16 cellular contexts compared by ENCODE assay signal in genomic region chr4:86946868-86947493, GRCh38. TPM values are rescaled to one million over a fixed set of nuclear protein-coding genes. Genes with fewer than 3 reads are reported as not detected.
DNase-seq lines count a peak whose midpoint lies in the region; ATAC-seq and TF ChIP-seq lines count a peak whose summit lies in the region.
"Had no signal": no experiment of that assay in that cellular context is flagged by ENCODE, and none has a peak within 500 bp of the region (broad histone marks: within the 10 kb centered on the region; RNA-seq: fewer than 3 reads in every experiment).

No MANE protein-coding gene starts in this region.

- H3K27me3 ChIP-seq in right atrium auricular region, result no peaks in the 10 kb centered on the region
- no peaks in the 10 kb centered on the region for H3K27me3 ChIP-seq in HUES6 (ENCODE audit: control insufficient read depth, insufficient read depth, low read length)
- H3K27me3 ChIP-seq in endodermal cell (ENCODE audit: control insufficient read depth, insufficient read depth, low read length, poor library complexity, severe bottlenecking), result no peaks in the 10 kb centered on the region
- no peaks in the 10 kb centered on the region for H3K27me3 ChIP-seq in upper lobe of right lung
- H3K27me3 ChIP-seq: gastrocnemius medialis, SJSA1 had no signal

- ATAC-seq in Right ventricle myocardium superior (ENCODE audit: poor library complexity) (no peak), upper lobe of right lung (no peak)
- ATAC-seq: gastrocnemius medialis had no signal

- H3K27me3 Mint-ChIP-seq in endodermal cell (ENCODE audit: insufficient read depth), result no peaks in the 10 kb centered on the region

- TF ChIP-seq CTCF in right atrium auricular region (IDR thresholded peaks at IDR 0.05) (no peak), endodermal cell (conservative IDR thresholded peaks at IDR 0.05) (no peak), upper lobe of right lung (IDR thresholded peaks at IDR 0.05) (no peak)

- intact Hi-C loops in Right ventricle myocardium superior (cut with DNase I), result no loop called here
- intact Hi-C loops in upper lobe of right lung (cut with DNase I), result no loop called here

- peak overlapping the region; percentile 7 to 26 for H3K27ac ChIP-seq in right atrium auricular region
- H3K27ac ChIP-seq in HUES6 (ENCODE audit: low read depth, low read length), result peak overlapping the region; percentile 90
- peak overlapping the region; percentile 45 for H3K27ac ChIP-seq in endodermal cell (ENCODE audit: low read depth, low read length)
- H3K27ac ChIP-seq in upper lobe of right lung, result peak overlapping the region; percentile 61
- H3K27ac ChIP-seq: SJSA1, thoracic aorta had no signal

- H3K36me3 ChIP-seq in right atrium auricular region (peaks cover 6% of the 10 kb centered on the region), HUES6 (ENCODE audit: control insufficient read depth, insufficient read depth, low read length) (peaks cover 2% of the 10 kb centered on the region; the same call in 1 of the 2 replicates), endodermal cell (ENCODE audit: control insufficient read depth, insufficient read depth, low read length) (peaks cover 17% of the 10 kb centered on the region), upper lobe of right lung (peaks cover 4% of the 10 kb centered on the region)

- H3K9ac ChIP-seq in HUES6 (ENCODE audit: low read length), result peak overlapping the region; percentile 41
- no peak overlapping the region for H3K9ac ChIP-seq in endodermal cell (ENCODE audit: extremely low read depth, low read length, poor library complexity, severe bottlenecking)

- H3K4me3 Mint-ChIP-seq in endodermal cell, result no peak overlapping the region
- H3K4me3 Mint-ChIP-seq: activated naive CD4-positive, alpha-beta T cell treated with anti-CD3 and anti-CD28 coated beads for 36 hours had no signal

- no peak overlapping the region for H3K4me3 ChIP-seq in right atrium auricular region
- peak overlapping the region; percentile 6; the same call in 1 of the 2 replicates for H3K4me3 ChIP-seq in HUES6 (ENCODE audit: low read depth, low read length)
- H3K4me3 ChIP-seq in endodermal cell (ENCODE audit: low read length), result no peak overlapping the region
- H3K4me3 ChIP-seq in upper lobe of right lung, result no peak overlapping the region
- H3K4me3 ChIP-seq: gastrocnemius medialis, SJSA1, thoracic aorta had no signal

- peaks cover 52% of the 10 kb centered on the region for H3K4me1 Mint-ChIP-seq in endodermal cell

- 56 to 71% methylated on average over 2 to 3 of the region's 3 CpGs for WGBS in endodermal cell (ENCODE audit: insufficient coverage in 1 of 2, insufficient read length in 1 of 2), 2 experiments

- peak overlapping the region; percentile 6 for H3K27ac Mint-ChIP-seq in endodermal cell
- H3K27ac Mint-ChIP-seq: activated naive CD4-positive, alpha-beta T cell treated with anti-CD3 and anti-CD28 coated beads for 36 hours had no signal

- no peaks in the 10 kb centered on the region for H3K9me3 ChIP-seq in right atrium auricular region
- H3K9me3 ChIP-seq in HUES6 (ENCODE audit: control insufficient read depth, insufficient read depth, low read depth, low read length), result no peaks in the 10 kb centered on the region
- H3K9me3 ChIP-seq in endodermal cell (ENCODE audit: control insufficient read depth, low read length), result no peaks in the 10 kb centered on the region
- H3K9me3 ChIP-seq in upper lobe of right lung, result no peaks in the 10 kb centered on the region
- H3K9me3 ChIP-seq: gastrocnemius medialis, SJSA1, thoracic aorta had no signal

- peaks cover 23% of the 10 kb centered on the region for H3K36me3 Mint-ChIP-seq in endodermal cell (ENCODE audit: low read depth)

- H3K9me3 Mint-ChIP-seq in endodermal cell, result no peaks in the 10 kb centered on the region
- H3K9me3 Mint-ChIP-seq: activated naive CD4-positive, alpha-beta T cell treated with anti-CD3 and anti-CD28 coated beads for 36 hours had no signal

- H3K4me1 ChIP-seq in right atrium auricular region (peaks cover 0 to 32% of the 10 kb centered on the region in 2 donors), HUES6 (ENCODE audit: control insufficient read depth, insufficient read depth, low read length) (peaks cover 66% of the 10 kb centered on the region), endodermal cell (ENCODE audit: control insufficient read depth, insufficient read depth, low read length) (peaks cover 6% of the 10 kb centered on the region), upper lobe of right lung (peaks cover 18% of the 10 kb centered on the region)

- DNase-seq in right atrium auricular region (ENCODE audit: low spot score) (no peak), Right ventricle myocardium superior (no peak), endodermal cell (peak; percentile 46), upper lobe of right lung (no peak), NCI-H1417 (lab: John Stamatoyannopoulos, UW) (no peak), NCI-H1092 (lab: John Stamatoyannopoulos, UW) (no peak)
- DNase-seq in stimulated activated CD4-positive, alpha-beta T cell treated with anti-CD3 and anti-CD28 coated beads, Interleukin-4, amount 100 ng/mL, for 4 hours, result no peak
- DNase-seq: activated naive CD4-positive, alpha-beta T cell treated with anti-CD3 and anti-CD28 coated beads for 36 hours; gastrocnemius medialis; Karpas-422; kidney; NCI-H2081; NCI-H774 had no signal

RNA-seq across cellular contexts. Expression of gene AFF1, which starts 12.2 kb away (rescaled TPM):
- total RNA-seq in right atrium auricular region, result 10 to 100 TPM; 59.2 to 73.5 TPM
- total RNA-seq in Right ventricle myocardium superior, result 60.5 TPM
- 100 to 1,000 TPM; 134 to 171 TPM for total RNA-seq in endodermal cell
- polyA plus RNA-seq in endodermal cell (2013, experiment 1 of 2), result 30.2 TPM
- polyA plus RNA-seq in endodermal cell (2013, experiment 2 of 2), result 31.3 TPM
- 103 TPM for total RNA-seq in upper lobe of right lung

RNA-seq across cellular contexts. Expression of gene C4orf36, which starts 54.8 kb away (rescaled TPM):
- total RNA-seq in right atrium auricular region (not detected), Right ventricle myocardium superior (0.59 TPM), endodermal cell (1 to 10 TPM; 2.2 to 3.7 TPM), upper lobe of right lung (2.3 TPM)
- polyA plus RNA-seq in endodermal cell (2013, experiment 1 of 2), result 2.2 TPM
- polyA plus RNA-seq in endodermal cell (2013, experiment 2 of 2), result 2.2 TPM
- total RNA-seq: thoracic aorta had no signal

Comparison
In these comparisons a context has a peak if more than half of its experiments do, and no peak if none do; other contexts are left out.
1. H3K27ac ChIP-seq: peak in every context shown above with its lines; median percentile 90 in HUES6; 61 in upper lobe of right lung; 45 in endodermal cell; 16 in right atrium auricular region.